Comparison of ENCODE assay signal across 1 cellular context in the genomic region with DNA sequence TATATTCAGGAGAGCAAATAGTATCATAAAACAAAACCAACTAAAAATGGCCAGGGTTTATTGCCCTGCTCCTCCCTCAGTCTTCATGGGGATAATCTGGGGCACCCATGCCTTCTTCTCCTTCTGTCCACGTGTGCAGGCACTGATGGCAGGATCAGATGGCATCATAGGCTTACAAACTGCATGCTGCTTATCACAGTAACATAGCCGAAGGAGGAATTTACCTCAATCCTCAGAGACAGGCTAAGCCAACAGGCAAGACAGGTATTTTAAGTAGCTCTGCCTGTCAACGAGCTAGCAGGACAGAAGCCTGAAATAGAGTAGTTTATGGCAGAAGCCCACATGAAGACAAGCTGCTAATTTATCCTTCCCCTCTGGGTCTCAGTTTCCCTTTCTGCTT.
TF ChIP-seq lines count a peak whose summit lies in the region.

No MANE protein-coding gene starts in this region.

TF ChIP-seq in K562, 482 proteins besides CTCF, POLR2A, EP300 and RAD21:
- TF ChIP-seq, protein P1, sequence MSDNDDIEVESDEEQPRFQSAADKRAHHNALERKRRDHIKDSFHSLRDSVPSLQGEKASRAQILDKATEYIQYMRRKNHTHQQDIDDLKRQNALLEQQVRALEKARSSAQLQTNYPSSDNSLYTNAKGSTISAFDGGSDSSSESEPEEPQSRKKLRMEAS (CRISPR knock-in tag; IDR thresholded peaks at IDR 0.05) = no peak
- TF ChIP-seq POLR2H (tag; IDR thresholded peaks at IDR 0.05; ENCODE audit: low read depth) (no peak), CREB1 (IDR thresholded peaks at IDR 0.05) (no peak), CREB1 (CRISPR knock-in tag; IDR thresholded peaks at IDR 0.05) (no peak)
TF ChIP-seq in K562: peak in this region for 0.
